9 cellular contexts compared by ENCODE assay signal in genomic region chr20:16069416-16070010, GRCh38.
DNase-seq lines count a peak whose midpoint lies in the region; ATAC-seq and TF ChIP-seq lines count a peak whose summit lies in the region.
"Had no signal": no experiment of that assay in that cellular context is flagged by ENCODE, and none has a peak within 500 bp of the region (broad histone marks: within the 10 kb centered on the region; RNA-seq: fewer than 3 reads in every experiment).

No MANE protein-coding gene starts in this region.

- H3K4me1 Mint-ChIP-seq in mesothelial cell of epicardium: peaks cover 7% of the 10 kb centered on the region

- H3K27me3 ChIP-seq in GM23248 (replicated peaks; ENCODE audit: insufficient read depth): no peaks in the 10 kb centered on the region

- H3K4me1 ChIP-seq in GM23248 (ENCODE audit: insufficient read depth): no peaks in the 10 kb centered on the region

- H3K4me3 Mint-ChIP-seq in mesothelial cell of epicardium: no peak overlapping the region
- H3K4me3 Mint-ChIP-seq: activated naive CD4-positive, alpha-beta T cell treated with anti-CD3 and anti-CD28 coated beads for 36 hours had no signal

- H4K20me1 ChIP-seq in GM23248 (ENCODE audit: insufficient read depth): no peaks in the 10 kb centered on the region

- H3K9me3 ChIP-seq in GM23248 (ENCODE audit: low read depth): no peaks in the 10 kb centered on the region

- H3K4me3 ChIP-seq in NB4 (ENCODE audit: low read depth, low read length) (no peak overlapping the region), GM23248 (no peak overlapping the region)

- H3K79me2 ChIP-seq in GM23248 (ENCODE audit: insufficient read depth): no peaks in the 10 kb centered on the region

- peaks cover 23% of the 10 kb centered on the region for H3K9me3 Mint-ChIP-seq in mesothelial cell of epicardium

- DNase-seq in GM10266 (ENCODE audit: extremely low spot score): peak; percentile 12
- peak; percentile 1 for DNase-seq in NB4 (ENCODE audit: low read depth)
- DNase-seq in amniotic stem cell (lab: John Stamatoyannopoulos, UW): no peak
- no peak for DNase-seq in mesothelial cell of epicardium (ENCODE audit: low spot score in 2 of 2, unreplicated experiment in 2 of 2)
- DNase-seq in GM23248: no peak
- no peak for DNase-seq in NCI-H526 (lab: John Stamatoyannopoulos, UW)
- DNase-seq: activated naive CD4-positive, alpha-beta T cell treated with anti-CD3 and anti-CD28 coated beads for 36 hours had no signal

- no peak overlapping the region for H3K27ac Mint-ChIP-seq in mesothelial cell of epicardium
- H3K27ac Mint-ChIP-seq: activated naive CD4-positive, alpha-beta T cell treated with anti-CD3 and anti-CD28 coated beads for 36 hours had no signal

- no peak overlapping the region for H2AFZ ChIP-seq in GM23248

- no peak for TF ChIP-seq POLR2A in NB4 (IDR thresholded peaks at IDR 0.05; ENCODE audit: extremely low read depth, insufficient read length)

- no peaks in the 10 kb centered on the region for H3K9me2 ChIP-seq in GM23248 (ENCODE audit: insufficient read depth)

- no peak overlapping the region for H3K4me2 ChIP-seq in GM23248 (ENCODE audit: unreplicated experiment)

- in situ Hi-C loops in GM23248 (cut with MboI): no loop called here

- no peaks in the 10 kb centered on the region for H3K27me3 Mint-ChIP-seq in mesothelial cell of epicardium (ENCODE audit: low read depth)

- no peak overlapping the region for H3K9ac ChIP-seq in GM23248

- WGBS in GM23248 (ENCODE audit: low coverage in 1 of 2, low lambda C conversion rate in 2 of 2, missing lambda C conversion rate in 2 of 2), 2 experiments: 29 to 45% methylated on average over 1 of the region's 1 CpG

- TF ChIP-seq CTCF in GM10266 (IDR thresholded peaks at IDR 0.05; ENCODE audit: control insufficient read depth, insufficient read depth, low read depth, missing control alignments): no peak
- TF ChIP-seq CTCF in NB4 (IDR thresholded peaks at IDR 0.05; ENCODE audit: low read depth, low read length): no peak
- no peak for TF ChIP-seq CTCF in mesothelial cell of epicardium (IDR thresholded peaks at IDR 0.05; ENCODE audit: unreplicated experiment)

- no peaks in the 10 kb centered on the region for H3F3A ChIP-seq in GM23248 (ENCODE audit: insufficient read depth)

- no peaks in the 10 kb centered on the region for H3K36me3 Mint-ChIP-seq in mesothelial cell of epicardium

- H3K27ac ChIP-seq in GM23248: no peak overlapping the region

- ATAC-seq in GM19463 (IDR thresholded peaks at IDR 0.05; ENCODE audit: unreplicated experiment): peak; percentile 92
- ATAC-seq in HG02981 (IDR thresholded peaks at IDR 0.05; ENCODE audit: unreplicated experiment): peak; percentile 96

- H3K36me3 ChIP-seq in GM23248 (ENCODE audit: low read depth): no peaks in the 10 kb centered on the region

Comparison
In these comparisons a context has a peak if more than half of its experiments do, and no peak if none do; other contexts are left out.
1. DNase-seq: peak in GM10266 (single experiment) and NB4 (single experiment); none in amniotic stem cell (single experiment), mesothelial cell of epicardium (0 of 2), GM23248 (single experiment) and NCI-H526 (0 of 2).